14 cellular contexts compared by ENCODE assay signal in genomic region chr10:93065675-93066543, GRCh38. TPM values are rescaled to one million over a fixed set of nuclear protein-coding genes. Genes with fewer than 3 reads are reported as not detected.
DNase-seq lines count a peak whose midpoint lies in the region; TF ChIP-seq lines count a peak whose summit lies in the region.
"Had no signal": no experiment of that assay in that cellular context is flagged by ENCODE, and none has a peak within 500 bp of the region (broad histone marks: within the 10 kb centered on the region; RNA-seq: fewer than 3 reads in every experiment).

No MANE protein-coding gene starts in this region.

- no peak overlapping the region for H3K27ac Mint-ChIP-seq in chondrocyte (ENCODE audit: unreplicated experiment)
- no peak overlapping the region for H3K27ac Mint-ChIP-seq in nephron progenitor cell
- H3K27ac Mint-ChIP-seq: activated T-helper 1 cell treated with anti-CD3 and anti-CD28 coated beads, Interleukin-12 subunit alpha, Interleukin-12 subunit beta, Interleukin-2, Interleukin-4 antibody, amounts not matched to agents 30 ng/mL and 10 ng/mL and 1 ng/mL, durations not matched to agents 14 hours and 24 hours and 36 hours had no signal

- H3K27me3 Mint-ChIP-seq in chondrocyte (ENCODE audit: low read depth), result peaks cover 63% of the 10 kb centered on the region
- H3K27me3 Mint-ChIP-seq in nephron progenitor cell (ENCODE audit: low read depth, poor library complexity), result peaks cover 98% of the 10 kb centered on the region

- DNase-seq in AG20443 (ENCODE audit: low spot score), result peak; percentile 32
- DNase-seq in GM20000 (ENCODE audit: low spot score), result peak; percentile 42
- no peak for DNase-seq in chondrocyte (ENCODE audit: low spot score)
- peak; percentile 66 for DNase-seq in nephron progenitor cell
- DNase-seq in globus pallidus (ENCODE audit: low spot score), result no peak
- no peak for DNase-seq in SKM-1 treated with dmso at 0.1 percent for 144 hours (lab: John Stamatoyannopoulos, UW; ENCODE audit: unreplicated experiment)
- no peak for DNase-seq in DMS79 treated with DMSO at 0.1 percent for 48 hours (lab: John Stamatoyannopoulos, UW)
- DNase-seq: activated CD4-positive, alpha-beta T cell treated with anti-CD3 and anti-CD28 coated beads for 4 hours; COR-L47; GOT3; NCI-H1436; substantia nigra; T-helper 1 cell had no signal

- H3K4me1 Mint-ChIP-seq in chondrocyte (ENCODE audit: low read depth) (peaks cover 25% of the 10 kb centered on the region), nephron progenitor cell (peaks cover 38% of the 10 kb centered on the region)

- no peak for TF ChIP-seq CTCF in GM20000 (IDR thresholded peaks at IDR 0.05; ENCODE audit: extremely low read depth, missing control alignments)
- TF ChIP-seq CTCF in chondrocyte (IDR thresholded peaks at IDR 0.05), result peak; percentile 56
- TF ChIP-seq CTCF in nephron progenitor cell (IDR thresholded peaks at IDR 0.05), result no peak

- H3K4me3 Mint-ChIP-seq in chondrocyte (ENCODE audit: unreplicated experiment), result peak overlapping the region; percentile 59
- H3K4me3 Mint-ChIP-seq in nephron progenitor cell, result peak overlapping the region; percentile 73
- H3K4me3 Mint-ChIP-seq: activated T-helper 1 cell treated with anti-CD3 and anti-CD28 coated beads, Interleukin-12 subunit alpha, Interleukin-12 subunit beta, Interleukin-2, Interleukin-4 antibody, amounts not matched to agents 30 ng/mL and 10 ng/mL and 1 ng/mL, durations not matched to agents 14 hours and 24 hours and 36 hours had no signal

- no peaks in the 10 kb centered on the region for H3K36me3 Mint-ChIP-seq in chondrocyte (ENCODE audit: low read depth)
- H3K36me3 Mint-ChIP-seq in nephron progenitor cell (ENCODE audit: low read depth), result no peaks in the 10 kb centered on the region

- no peaks in the 10 kb centered on the region for H3K9me3 Mint-ChIP-seq in chondrocyte (ENCODE audit: low read depth)
- peaks cover 5% of the 10 kb centered on the region for H3K9me3 Mint-ChIP-seq in nephron progenitor cell
- H3K9me3 Mint-ChIP-seq: activated T-helper 1 cell treated with anti-CD3 and anti-CD28 coated beads, Interleukin-12 subunit alpha, Interleukin-12 subunit beta, Interleukin-2, Interleukin-4 antibody, amounts not matched to agents 30 ng/mL and 10 ng/mL and 1 ng/mL, durations not matched to agents 14 hours and 24 hours and 36 hours had no signal

RNA-seq across cellular contexts. Expression of gene CYP26C1, which starts 5.3 kb away (rescaled TPM):
- total RNA-seq in chondrocyte, result 0.10 to 0.25 TPM (median 0.15 TPM) in 3 replicates
- total RNA-seq: activated T-helper 1 cell treated with anti-CD3 and anti-CD28 coated beads, Interleukin-12 subunit alpha, Interleukin-12 subunit beta, Interleukin-2, Interleukin-4 antibody, amounts not matched to agents 30 ng/mL and 10 ng/mL and 1 ng/mL, durations not matched to agents 14 hours and 24 hours and 36 hours had no signal

RNA-seq across cellular contexts. Expression of gene CYP26A1, which starts 7.8 kb away (rescaled TPM):
- total RNA-seq in chondrocyte, result 0.47 to 1.9 TPM (median 0.49 TPM) in 3 replicates
- total RNA-seq: activated T-helper 1 cell treated with anti-CD3 and anti-CD28 coated beads, Interleukin-12 subunit alpha, Interleukin-12 subunit beta, Interleukin-2, Interleukin-4 antibody, amounts not matched to agents 30 ng/mL and 10 ng/mL and 1 ng/mL, durations not matched to agents 14 hours and 24 hours and 36 hours had no signal

Comparison
In these comparisons a context has a peak if more than half of its experiments do, and no peak if none do; other contexts are left out.
1. DNase-seq: peak in AG20443 (single experiment), GM20000 (single experiment) and nephron progenitor cell (single experiment); none in chondrocyte (single experiment), globus pallidus (single experiment), SKM-1 treated with dmso at 0.1 percent for 144 hours (single experiment) and DMS79 treated with DMSO at 0.1 percent for 48 hours (single experiment).